ENCODE assay signal across 9 cellular contexts in genomic region chr17:8015957-8016631, GRCh38. TPM values are rescaled to one million over a fixed set of nuclear protein-coding genes. Genes with fewer than 3 reads are reported as not detected.
DNase-seq lines count a peak whose midpoint lies in the region; ATAC-seq and TF ChIP-seq lines count a peak whose summit lies in the region.
"Had no signal": no experiment of that assay in that cellular context is flagged by ENCODE, and none has a peak within 500 bp of the region (broad histone marks: within the 10 kb centered on the region; RNA-seq: fewer than 3 reads in every experiment).

No MANE protein-coding gene starts in this region.

- H3K27me3 Mint-ChIP-seq in stimulated activated naive B cell treated with anti-CD40 and anti-IgM and Interleukin-4, amounts not matched to agents 10 μg/mL and 1 μg/mL and 100 μg/mL, for 72 hours = peaks cover 45 to 69% of the 10 kb centered on the region in 2 donors

- peak; percentile 83 for ATAC-seq in left colon
- ATAC-seq in stimulated activated naive B cell treated with anti-CD40 and anti-IgM and Interleukin-4, amounts not matched to agents 10 μg/mL and 1 μg/mL and 100 μg/mL, for 72 hours (replicated peaks) = peak; percentile 22 to 38
- ATAC-seq in HG03196 (IDR thresholded peaks at IDR 0.05; ENCODE audit: unreplicated experiment) = no peak

- H3K36me3 Mint-ChIP-seq in stimulated activated naive B cell treated with anti-CD40 and anti-IgM and Interleukin-4, amounts not matched to agents 10 μg/mL and 1 μg/mL and 100 μg/mL, for 72 hours = no peaks in the 10 kb centered on the region

- in situ Hi-C loops in astrocyte of the spinal cord (cut with HindIII; ENCODE audit: low sequenced_read_pairs) = no loop called here

- TF ChIP-seq CTCF in astrocyte of the spinal cord (IDR thresholded peaks at IDR 0.05; ENCODE audit: low read depth, low read length) = no peak

- peak overlapping the region; percentile 23 for H3K4me3 ChIP-seq in astrocyte of the spinal cord (ENCODE audit: low read depth, low read length)
- H3K4me3 ChIP-seq: SJSA1 had no signal

- H3K9me3 Mint-ChIP-seq in stimulated activated naive B cell treated with anti-CD40 and anti-IgM and Interleukin-4, amounts not matched to agents 10 μg/mL and 1 μg/mL and 100 μg/mL, for 72 hours = no peaks in the 10 kb centered on the region

- H3K4me1 Mint-ChIP-seq in stimulated activated naive B cell treated with anti-CD40 and anti-IgM and Interleukin-4, amounts not matched to agents 10 μg/mL and 1 μg/mL and 100 μg/mL, for 72 hours = peaks cover 28 to 31% of the 10 kb centered on the region in 2 donors

- intact Hi-C loops in left colon (cut with DNase I, micrococcal nuclease) = no loop called here

- H3K27ac Mint-ChIP-seq in stimulated activated naive B cell treated with anti-CD40 and anti-IgM and Interleukin-4, amounts not matched to agents 10 μg/mL and 1 μg/mL and 100 μg/mL, for 72 hours = no peak overlapping the region

- peak; percentile 32 for DNase-seq in DMS 273 (lab: John Stamatoyannopoulos, UW; ENCODE audit: unreplicated experiment)
- DNase-seq in DMS 273 treated with DMSO at 0.1 percent for 48 hours (lab: John Stamatoyannopoulos, UW) = no peak
- DNase-seq in astrocyte of the spinal cord (ENCODE audit: low read depth, low spot score) = no peak
- peak in 1 of 2 donors; percentile 64 for DNase-seq in left colon
- no peak for DNase-seq in stimulated activated naive B cell treated with anti-CD40 and anti-IgM and Interleukin-4, amounts not matched to agents 10 μg/mL and 1 μg/mL and 100 μg/mL, for 72 hours
- no peak for DNase-seq in HPDE6-E6E7 (ENCODE audit: extremely low spot score)
- no peak for DNase-seq in NCI-H1092 (lab: John Stamatoyannopoulos, UW)

- peak overlapping the region; percentile 76 to 80 for H3K4me3 Mint-ChIP-seq in stimulated activated naive B cell treated with anti-CD40 and anti-IgM and Interleukin-4, amounts not matched to agents 10 μg/mL and 1 μg/mL and 100 μg/mL, for 72 hours

RNA-seq across cellular contexts. Expression of gene GUCY2D, which starts 13.7 kb away (rescaled TPM):
- total RNA-seq in left colon = not detected
- total RNA-seq: SJSA1 had no signal

RNA-seq across cellular contexts. Expression of gene ALOX15B, which starts 22.8 kb away (rescaled TPM):
- total RNA-seq in left colon = 1 to 10 TPM in 1 of 2 donors, under 1 TPM in 1; 0.55 to 2.5 TPM
- total RNA-seq: SJSA1 had no signal
